13 cellular contexts compared by ENCODE assay signal in genomic region chr5:161311141-161311708, GRCh38.
DNase-seq lines count a peak whose midpoint lies in the region; ATAC-seq and TF ChIP-seq lines count a peak whose summit lies in the region.
"Had no signal": no experiment of that assay in that cellular context is flagged by ENCODE, and none has a peak within 500 bp of the region (broad histone marks: within the 10 kb centered on the region; RNA-seq: fewer than 3 reads in every experiment).

No MANE protein-coding gene starts in this region.

- no peaks in the 10 kb centered on the region for H3K79me2 ChIP-seq in OCI-LY3 (ENCODE audit: low read length)
- H3K79me2 ChIP-seq: parathyroid adenoma had no signal

- H3K27ac ChIP-seq in OCI-LY3 (ENCODE audit: low read length) = peak overlapping the region; percentile 68
- H3K27ac ChIP-seq: parathyroid adenoma had no signal

- TF ChIP-seq CTCF in OCI-LY3 (IDR thresholded peaks at IDR 0.05; ENCODE audit: low read depth, low read length) = no peak

- DNase-seq in NCI-H1105 (lab: John Stamatoyannopoulos, UW) (no peak), globus pallidus (ENCODE audit: low spot score) (no peak), GM19238 (ENCODE audit: insufficient read length, low spot score) (no peak)
- no peak for DNase-seq in stimulated activated CD4-positive, alpha-beta T cell treated with anti-CD3 and anti-CD28 coated beads, Interleukin-2, amount 100 ng/mL, for 24 hours
- DNase-seq: activated CD4-positive, alpha-beta T cell treated with anti-CD3 and anti-CD28 coated beads for 48 hours; CD8-positive, alpha-beta T cell; NCI-H82 had no signal

- H3K4me2 ChIP-seq in OCI-LY3 (ENCODE audit: low read length) = peak overlapping the region; percentile 69

- peaks cover 22% of the 10 kb centered on the region for H3K4me1 ChIP-seq in OCI-LY3 (ENCODE audit: low read length)
- H3K4me1 ChIP-seq: parathyroid adenoma had no signal

- no peaks in the 10 kb centered on the region for H3K36me3 ChIP-seq in OCI-LY3 (replicated peaks; ENCODE audit: low read depth, low read length)

- ATAC-seq in GM18873 (IDR thresholded peaks at IDR 0.05; ENCODE audit: low FRiP score, unreplicated experiment) (peak; percentile 93), GM21529 (IDR thresholded peaks at IDR 0.05; ENCODE audit: unreplicated experiment) (peak; percentile 94), HG03060 (IDR thresholded peaks at IDR 0.05; ENCODE audit: low read depth, unreplicated experiment) (peak; percentile 95)
- ATAC-seq: CD8-positive, alpha-beta T cell; stimulated activated effector memory CD8-positive, alpha-beta T cell treated with anti-CD3 and anti-CD28 coated beads, Interleukin-12 subunit alpha, Interleukin-12 subunit beta, amount 100 ng/mL, for 72 hours had no signal

- no peak overlapping the region for H2AFZ ChIP-seq in OCI-LY3 (ENCODE audit: low read depth, low read length)
- H2AFZ ChIP-seq: parathyroid adenoma had no signal

- no peaks in the 10 kb centered on the region for H3K9me3 ChIP-seq in OCI-LY3 (ENCODE audit: insufficient read depth, low read length)

- H3K9ac ChIP-seq in OCI-LY3 (ENCODE audit: low read length) = no peak overlapping the region
- H3K9ac ChIP-seq: parathyroid adenoma had no signal

- H4K20me1 ChIP-seq in OCI-LY3 (ENCODE audit: insufficient read depth, low read length) = no peaks in the 10 kb centered on the region

- peak overlapping the region; percentile 61 for H3K4me3 ChIP-seq in OCI-LY3 (ENCODE audit: low read length)

- H3K27me3 ChIP-seq in OCI-LY3 (ENCODE audit: low read depth, low read length) = no peaks in the 10 kb centered on the region
